ENCODE assay signal across 22 cellular contexts in the genomic region with DNA sequence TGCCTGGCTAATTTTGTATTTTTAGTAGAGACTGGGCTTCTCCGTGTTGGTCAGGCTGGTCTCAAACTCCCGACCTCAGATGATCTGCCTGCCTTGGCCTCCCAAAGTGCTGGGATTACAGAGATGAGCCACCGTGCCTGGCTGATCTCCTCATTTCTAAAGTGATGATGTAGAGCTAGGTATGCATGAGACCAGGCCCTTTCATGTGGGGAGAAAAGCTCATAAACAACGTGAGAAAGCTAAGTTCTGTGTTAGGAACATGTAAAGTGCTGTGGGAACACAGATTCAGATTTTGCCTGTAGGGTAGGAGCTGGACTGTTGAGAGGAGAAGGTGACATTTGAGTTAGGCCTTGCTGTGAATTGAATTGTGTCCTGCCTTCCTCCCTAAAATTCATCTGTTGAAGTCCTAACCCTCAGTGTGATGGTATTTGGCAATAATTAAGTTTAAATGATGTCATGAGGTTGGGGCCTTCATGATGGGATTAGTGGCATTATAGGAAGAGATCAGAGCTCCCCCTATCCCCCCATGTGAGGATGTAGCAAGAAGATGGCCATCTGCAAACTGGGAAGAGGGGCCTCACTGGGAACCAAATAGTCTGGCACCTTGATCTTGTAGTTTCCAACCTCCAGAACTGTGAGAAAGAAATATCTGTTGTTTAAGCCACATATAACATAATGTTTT.
"Had no signal": no experiment of that assay in that cellular context is flagged by ENCODE, and none has a peak within 500 bp of the region (broad histone marks: within the 10 kb centered on the region; RNA-seq: fewer than 3 reads in every experiment).

No MANE protein-coding gene starts in this region.

- ATAC-seq: heart left ventricle; left colon; left ventricle myocardium superior; pancreas; right cardiac atrium; stimulated activated effector memory CD8-positive, alpha-beta T cell treated with anti-CD3 and anti-CD28 coated beads, Interleukin-12 subunit alpha, Interleukin-12 subunit beta, amount 100 ng/mL, for 72 hours had no signal

- H3K27me3 Mint-ChIP-seq: naive B cell; progenitor cell of endocrine pancreas; stimulated activated naive CD8-positive, alpha-beta T cell treated with anti-CD3 and anti-CD28 coated beads, Interleukin-15, Interleukin-2, amounts not matched to agents 100 ng/mL and 50 ng/mL, for 24 hours had no signal

- H3K4me1 ChIP-seq: colonic mucosa, pancreas, transverse colon had no signal

- H3K4me3 ChIP-seq: colonic mucosa, heart left ventricle, lung, pancreas, testis, transverse colon had no signal

- H3K27ac ChIP-seq: colonic mucosa, heart left ventricle, pancreas, testis, transverse colon had no signal

- DNase-seq: colonic mucosa; dermis blood vessel endothelial cell; endodermal cell; foreskin melanocyte; heart left ventricle; hippocampal formation; left colon; left ventricle myocardium superior; mesenchymal stem cell; naive B cell; occipital lobe; pancreas; right cardiac atrium; stimulated activated CD4-positive, alpha-beta T cell treated with anti-CD3 and anti-CD28 coated beads, Interleukin-4, amount 100 ng/mL, for 1 hour; stimulated activated CD8-positive, alpha-beta memory T cell treated with anti-CD3 and anti-CD28 coated beads, Interleukin-4, amount 100 ng/mL, for 48 hours; testis; transverse colon had no signal

- H3K36me3 ChIP-seq: colonic mucosa, transverse colon had no signal

- H3K9me3 ChIP-seq: colonic mucosa, heart left ventricle, pancreas, testis, transverse colon had no signal

- H3K27me3 ChIP-seq: colonic mucosa, heart left ventricle, pancreas, testis, transverse colon had no signal

- H3K9me3 Mint-ChIP-seq: endodermal cell; naive B cell; nephron; stimulated activated effector memory CD8-positive, alpha-beta T cell treated with anti-CD3 and anti-CD28 coated beads, Interleukin-12 subunit alpha, Interleukin-12 subunit beta, amount 100 ng/mL, for 72 hours; stimulated activated naive CD8-positive, alpha-beta T cell treated with anti-CD3 and anti-CD28 coated beads, Interleukin-15, Interleukin-2, amounts not matched to agents 100 ng/mL and 50 ng/mL, for 24 hours had no signal

- H3K4me1 Mint-ChIP-seq: nephron had no signal

- H3K27ac Mint-ChIP-seq: endodermal cell; nephron; progenitor cell of endocrine pancreas; stimulated activated effector memory CD8-positive, alpha-beta T cell treated with anti-CD3 and anti-CD28 coated beads, Interleukin-12 subunit alpha, Interleukin-12 subunit beta, amount 100 ng/mL, for 72 hours; stimulated activated naive CD8-positive, alpha-beta T cell treated with anti-CD3 and anti-CD28 coated beads, Interleukin-15, Interleukin-2, amounts not matched to agents 100 ng/mL and 50 ng/mL, for 24 hours had no signal

- H3K4me3 Mint-ChIP-seq: endodermal cell; naive B cell; nephron; stimulated activated effector memory CD8-positive, alpha-beta T cell treated with anti-CD3 and anti-CD28 coated beads, Interleukin-12 subunit alpha, Interleukin-12 subunit beta, amount 100 ng/mL, for 72 hours; stimulated activated naive CD8-positive, alpha-beta T cell treated with anti-CD3 and anti-CD28 coated beads, Interleukin-15, Interleukin-2, amounts not matched to agents 100 ng/mL and 50 ng/mL, for 24 hours had no signal
